8 cellular contexts compared by ENCODE assay signal in the genomic region with DNA sequence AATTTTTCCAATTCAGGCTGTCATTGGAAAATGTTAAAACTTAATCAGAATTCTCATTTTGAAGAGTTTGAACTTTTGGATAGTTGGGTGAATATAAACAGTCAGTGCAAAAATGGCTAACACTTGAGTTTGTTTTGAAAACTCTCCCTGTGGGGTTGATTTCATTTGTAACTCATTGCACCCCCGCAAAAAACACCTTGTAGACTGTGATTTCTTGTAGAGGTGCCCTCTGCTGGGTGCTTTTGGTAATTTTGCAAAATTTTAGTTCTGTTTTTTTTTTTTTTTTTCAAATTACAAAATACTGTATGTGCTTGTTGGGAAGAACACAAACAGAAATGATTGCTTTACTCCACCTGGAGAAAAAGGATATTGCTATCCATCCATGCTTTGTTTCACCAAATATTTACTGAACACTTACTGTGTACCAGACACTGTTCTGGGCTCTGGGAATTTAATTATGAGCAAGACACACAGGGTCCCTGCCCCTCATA. TPM values are rescaled to one million over a fixed set of nuclear protein-coding genes. Genes with fewer than 3 reads are reported as not detected.
A peak's percentile ranks its signal among the peaks of the same experiment; 100 is the strongest.
DNase-seq lines count a peak whose midpoint lies in the region; ATAC-seq and TF ChIP-seq lines count a peak whose summit lies in the region.

No MANE protein-coding gene starts in this region.

- TF ChIP-seq CTCF in HL-60 (IDR thresholded peaks at IDR 0.05; ENCODE audit: insufficient read depth, low read length) (peak; percentile 22), endothelial cell (IDR thresholded peaks at IDR 0.05; ENCODE audit: unreplicated experiment) (peak; percentile 96), ovary (IDR thresholded peaks at IDR 0.05) (peak; percentile 43 to 53 (median 52))

- peaks cover 21% of the 10 kb centered on the region for H3K36me3 Mint-ChIP-seq in T-helper 1 cell treated with Interleukin-12 subunit alpha and Interleukin-12 subunit beta and Interleukin-4 antibody, amounts not matched to agents 30 μg/mL and 1 μg/mL, for 36 hours (ENCODE audit: low read depth)
- peaks cover 36% of the 10 kb centered on the region for H3K36me3 Mint-ChIP-seq in endothelial cell (ENCODE audit: low read depth, unreplicated experiment)

- intact Hi-C loops in ovary (cut with DNase I): loop anchor here in 1 of 4 donors (5.0 kb wide), 1 partner anchor 165 kb away; the partner anchor contains the start of gene LSM14A

- no peak for TF ChIP-seq EP300 in ovary (IDR thresholded peaks at IDR 0.05)

- H3K4me1 ChIP-seq in ovary (ENCODE audit: insufficient read depth): no peaks in the 10 kb centered on the region

- H3K4me3 Mint-ChIP-seq in T-helper 1 cell treated with Interleukin-12 subunit alpha and Interleukin-12 subunit beta and Interleukin-4 antibody, amounts not matched to agents 30 μg/mL and 1 μg/mL, for 36 hours: no peak overlapping the region
- peak overlapping the region; percentile 65 for H3K4me3 Mint-ChIP-seq in endothelial cell (ENCODE audit: unreplicated experiment)

- no peaks in the 10 kb centered on the region for H3K9me3 ChIP-seq in ovary

- DNase-seq in DMS114 treated with DMSO at 0.1 percent for 48 hours (lab: John Stamatoyannopoulos, UW; ENCODE audit: unreplicated experiment): peak; percentile 32
- peak; percentile 14 to 22 for DNase-seq in HL-60 (ENCODE audit: low read depth in 1 of 2, low spot score in 1 of 2)
- peak; percentile 44 for DNase-seq in endothelial cell (ENCODE audit: low spot score)
- no peak for DNase-seq in ovary
- no peak for DNase-seq in caudate nucleus (lab: John Stamatoyannopoulos, UW)

- H3K4me1 Mint-ChIP-seq in T-helper 1 cell treated with Interleukin-12 subunit alpha and Interleukin-12 subunit beta and Interleukin-4 antibody, amounts not matched to agents 30 μg/mL and 1 μg/mL, for 36 hours (ENCODE audit: low read depth): peaks cover 7% of the 10 kb centered on the region
- peaks cover 18% of the 10 kb centered on the region for H3K4me1 Mint-ChIP-seq in endothelial cell (ENCODE audit: unreplicated experiment)

- H3K27me3 ChIP-seq in HL-60 (ENCODE audit: insufficient read depth, poor library complexity, severe bottlenecking) (no peaks in the 10 kb centered on the region), ovary (no peaks in the 10 kb centered on the region)

- no peaks in the 10 kb centered on the region for H3K27me3 Mint-ChIP-seq in T-helper 1 cell treated with Interleukin-12 subunit alpha and Interleukin-12 subunit beta and Interleukin-4 antibody, amounts not matched to agents 30 μg/mL and 1 μg/mL, for 36 hours (ENCODE audit: low read depth)
- H3K27me3 Mint-ChIP-seq in endothelial cell (ENCODE audit: unreplicated experiment): peaks cover 2% of the 10 kb centered on the region

- no peaks in the 10 kb centered on the region for H3K36me3 ChIP-seq in ovary

- ATAC-seq in GM19023 (IDR thresholded peaks at IDR 0.05; ENCODE audit: unreplicated experiment) (no peak), GM18519 (IDR thresholded peaks at IDR 0.05; ENCODE audit: low FRiP score, unreplicated experiment) (no peak)

- H3K27ac ChIP-seq in HL-60 (replicated peaks) (no peak overlapping the region), ovary (no peak overlapping the region), caudate nucleus (ENCODE audit: low read depth, low read length) (no peak overlapping the region)

- no peak overlapping the region for H3K4me3 ChIP-seq in HL-60 (replicated peaks; ENCODE audit: insufficient read depth, low read length)
- no peak overlapping the region for H3K4me3 ChIP-seq in ovary

- TF ChIP-seq POLR2A in ovary (IDR thresholded peaks at IDR 0.05): no peak

- WGBS in ovary, 3 donors: 0 to 6% (median 0%) methylated on average over 1 of the region's 1 CpG

- peak overlapping the region; percentile 29 for H3K27ac Mint-ChIP-seq in T-helper 1 cell treated with Interleukin-12 subunit alpha and Interleukin-12 subunit beta and Interleukin-4 antibody, amounts not matched to agents 30 μg/mL and 1 μg/mL, for 36 hours
- peak overlapping the region; percentile 88 for H3K27ac Mint-ChIP-seq in endothelial cell (ENCODE audit: unreplicated experiment)

- H3K9me3 Mint-ChIP-seq in T-helper 1 cell treated with Interleukin-12 subunit alpha and Interleukin-12 subunit beta and Interleukin-4 antibody, amounts not matched to agents 30 μg/mL and 1 μg/mL, for 36 hours: no peaks in the 10 kb centered on the region
- H3K9me3 Mint-ChIP-seq in endothelial cell (ENCODE audit: unreplicated experiment): no peaks in the 10 kb centered on the region

RNA-seq across cellular contexts. Expression of gene GPI, which starts 28.2 kb away (rescaled TPM):
- 133 TPM for total RNA-seq in endothelial cell (ENCODE audit: unreplicated experiment)
- total RNA-seq in ovary: 100 to 1,000 TPM in 6 of 7 donors, 10 to 100 TPM in 1; 70.1 to 187 (median 128) TPM
- polyA plus RNA-seq in ovary: 100 to 1,000 TPM in 1 of 2 donors, 10 to 100 TPM in 1; 71.4 to 123 TPM

Comparison
In these comparisons a context has a peak if more than half of its experiments do, and no peak if none do; other contexts are left out.
1. DNase-seq: peak in DMS114 treated with DMSO at 0.1 percent for 48 hours (single experiment), HL-60 (2 of 2) and endothelial cell (single experiment); none in ovary (0 of 5) and caudate nucleus (0 of 61).
2. CTCF ChIP-seq: peak in every context shown above with its lines; median percentile 96 in endothelial cell; 52 in ovary; 22 in HL-60.